8 cellular contexts compared by ENCODE assay signal in the genomic region with DNA sequence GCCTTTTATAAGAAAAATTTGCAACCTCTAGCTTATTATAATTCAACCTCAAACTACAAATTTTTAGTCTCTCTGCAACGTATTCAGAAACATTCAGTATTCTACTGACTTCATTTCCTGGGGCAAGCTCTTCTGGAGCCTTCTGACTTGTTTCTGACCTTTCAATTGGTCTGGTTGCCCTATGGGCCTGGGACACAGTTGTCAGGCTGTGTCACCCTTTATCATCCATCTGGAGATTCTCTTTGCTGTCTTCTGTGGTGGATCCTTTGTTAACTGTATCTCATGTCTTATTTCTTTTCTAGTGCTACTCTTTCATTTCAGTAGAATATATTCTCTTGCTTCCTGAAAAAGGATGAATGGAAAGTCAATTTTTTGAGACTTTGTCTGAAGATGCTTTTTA.
"Had no signal": no experiment of that assay in that cellular context is flagged by ENCODE, and none has a peak within 500 bp of the region (broad histone marks: within the 10 kb centered on the region; RNA-seq: fewer than 3 reads in every experiment).

No MANE protein-coding gene starts in this region.

- ATAC-seq: HCT116 had no signal

- H3K27ac ChIP-seq: GM23248 had no signal

- H3K4me3 Mint-ChIP-seq: IgD-negative memory B cell had no signal

- H3K9me3 ChIP-seq: HAP-1 had no signal

- H3K4me3 ChIP-seq: GM23248, HAP-1 had no signal

- H3K4me1 Mint-ChIP-seq: IgD-negative memory B cell had no signal

- H3K36me3 ChIP-seq: HAP-1 had no signal

- H3K27me3 Mint-ChIP-seq: IgD-negative memory B cell had no signal

- FAIRE-seq: HTR-8/SVneo had no signal

- H3K9ac ChIP-seq: GM23248 had no signal

- H3K27ac Mint-ChIP-seq: IgD-negative memory B cell had no signal

- H2AFZ ChIP-seq: GM23248 had no signal

- DNase-seq: GM23248, GOT3, H7, KG1 had no signal

- H3K9me3 Mint-ChIP-seq: IgD-negative memory B cell had no signal
